In the genomic region with DNA sequence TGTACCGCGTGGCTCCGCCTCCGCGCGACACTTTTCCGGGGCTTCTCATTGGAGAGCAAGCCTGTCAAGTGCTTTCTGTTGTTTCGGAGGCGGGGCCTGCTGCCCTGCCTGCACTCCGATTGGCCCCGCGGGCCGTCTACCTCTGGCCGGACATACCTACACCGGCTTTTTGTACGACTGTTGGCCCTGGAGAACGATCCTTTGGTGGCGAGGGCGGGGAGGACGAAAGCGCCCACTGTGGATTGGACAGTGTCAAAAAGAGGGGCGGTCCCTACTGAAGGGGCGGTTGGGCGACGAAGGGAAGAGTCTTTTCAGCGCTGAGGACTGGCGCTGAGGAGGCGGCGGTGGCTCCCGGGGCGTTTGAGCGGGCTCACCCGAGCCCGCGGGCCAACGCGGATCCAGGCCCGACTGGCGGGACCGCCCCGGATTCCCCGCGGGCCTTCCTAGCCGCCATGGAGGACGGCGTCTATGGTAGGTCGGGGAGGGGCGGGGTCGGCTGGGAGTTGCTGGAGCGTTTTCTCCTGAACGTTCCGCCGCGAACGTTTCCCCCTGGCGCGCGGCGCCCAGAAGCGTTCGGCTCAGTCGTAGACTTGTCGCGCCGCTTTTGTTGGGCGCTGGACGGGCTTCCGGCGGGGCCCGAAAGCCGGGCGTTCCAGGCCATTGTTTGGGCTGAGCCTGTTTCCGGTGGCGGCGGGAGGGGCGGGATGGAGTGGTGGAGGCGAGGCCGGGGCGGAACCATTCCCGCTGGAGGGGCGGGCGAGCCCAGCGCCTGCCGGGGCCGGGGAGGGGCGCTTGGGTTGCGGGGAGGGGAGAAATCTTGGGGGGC, we compare ENCODE assay signal across 8 cellular contexts. TPM values are rescaled to one million over a fixed set of nuclear protein-coding genes. Genes with fewer than 3 reads are reported as not detected.
DNase-seq lines count a peak whose midpoint lies in the region; ATAC-seq lines count a peak whose summit lies in the region.

A gene with protein sequence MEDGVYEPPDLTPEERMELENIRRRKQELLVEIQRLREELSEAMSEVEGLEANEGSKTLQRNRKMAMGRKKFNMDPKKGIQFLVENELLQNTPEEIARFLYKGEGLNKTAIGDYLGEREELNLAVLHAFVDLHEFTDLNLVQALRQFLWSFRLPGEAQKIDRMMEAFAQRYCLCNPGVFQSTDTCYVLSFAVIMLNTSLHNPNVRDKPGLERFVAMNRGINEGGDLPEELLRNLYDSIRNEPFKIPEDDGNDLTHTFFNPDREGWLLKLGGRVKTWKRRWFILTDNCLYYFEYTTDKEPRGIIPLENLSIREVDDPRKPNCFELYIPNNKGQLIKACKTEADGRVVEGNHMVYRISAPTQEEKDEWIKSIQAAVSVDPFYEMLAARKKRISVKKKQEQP (plus strand): TSS at position 314 of the 826 bp plus-strand sequence. CDS start 139 bp downstream, at position 453.

- H3K4me1 ChIP-seq in CD8-positive, alpha-beta memory T cell (ENCODE audit: insufficient read depth, low read length), result peaks cover 17% of the 10 kb centered on the region
- H3K4me1 ChIP-seq in effector memory CD4-positive, alpha-beta T cell (ENCODE audit: control insufficient read depth, insufficient read depth, low read length, poor library complexity, severe bottlenecking), result peaks cover 13% of the 10 kb centered on the region

- peak within 1 kb of the TSS; percentile 78 to 97 (median 94) for H3K27ac Mint-ChIP-seq in CD8-positive, alpha-beta memory T cell
- peak within 1 kb of the TSS; percentile 82 for H3K27ac Mint-ChIP-seq in memory B cell

- POLR2A ChIA-PET in CD8-positive, alpha-beta memory T cell (lab: Charles Lee), result interaction anchor here (0.7 to 0.9 kb wide), 3 partner anchors 11 to 155 kb away, joined by 3 to 4 read pairs (median 3); no protein-coding TSS in a partner anchor

- H3K27ac ChIP-seq in CD8-positive, alpha-beta memory T cell (ENCODE audit: low read depth, low read length), result peak within 1 kb of the TSS; percentile 88
- H3K27ac ChIP-seq in effector memory CD4-positive, alpha-beta T cell (ENCODE audit: insufficient read depth, low read length, poor library complexity, severe bottlenecking), result peak within 1 kb of the TSS; percentile 86

- peak within 1 kb of the TSS; percentile 87 to 97 (median 94) for H3K4me3 Mint-ChIP-seq in CD8-positive, alpha-beta memory T cell
- peak within 1 kb of the TSS; percentile 89 for H3K4me3 Mint-ChIP-seq in memory B cell

- H3K36me3 ChIP-seq in CD8-positive, alpha-beta memory T cell (ENCODE audit: insufficient read depth, low read length), result peaks cover 16% of the 10 kb centered on the region
- peaks cover 38% of the 10 kb centered on the region for H3K36me3 ChIP-seq in effector memory CD4-positive, alpha-beta T cell (ENCODE audit: control insufficient read depth, insufficient read depth, low read length)

- H3K9me3 ChIP-seq in CD8-positive, alpha-beta memory T cell (ENCODE audit: low read length), result no peaks in the 10 kb centered on the region
- no peaks in the 10 kb centered on the region for H3K9me3 ChIP-seq in effector memory CD4-positive, alpha-beta T cell (ENCODE audit: control insufficient read depth, low read length)

- DNase-seq in CD8-positive, alpha-beta memory T cell, result peak; percentile 99 to 100 (median 100)
- DNase-seq in HT1080 (ENCODE audit: low read depth) (peak; percentile 100), NOMO-1 (lab: John Stamatoyannopoulos, UW; ENCODE audit: unreplicated experiment in 2 of 2) (peak; percentile 100), memory B cell (ENCODE audit: low spot score in 2 of 2) (peak; percentile 92 to 99)
- peak; percentile 99 for DNase-seq in activated CD8-positive, alpha-beta memory T cell treated with anti-CD3 and anti-CD28 coated beads for 4 hours (ENCODE audit: low read depth in 2 of 2)
- DNase-seq in effector memory CD4-positive, alpha-beta T cell, result peak; percentile 100
- peak; percentile 99 for DNase-seq in stimulated activated CD8-positive, alpha-beta memory T cell treated with anti-CD3 and anti-CD28 coated beads, Interleukin-12 subunit alpha, Interleukin-12 subunit beta, amount 100 ng/mL, for 4 hours (ENCODE audit: low read depth)

- H3K4me3 ChIP-seq in CD8-positive, alpha-beta memory T cell (ENCODE audit: low read length), result peak within 1 kb of the TSS; percentile 64
- peak within 1 kb of the TSS; percentile 94 for H3K4me3 ChIP-seq in effector memory CD4-positive, alpha-beta T cell (ENCODE audit: insufficient read depth, low read depth, low read length, poor library complexity, severe bottlenecking)

- CTCF ChIA-PET in CD8-positive, alpha-beta memory T cell (lab: Charles Lee), result interaction anchor here (1.2 to 1.7 kb wide), 2 partner anchors 11 to 20 kb away, joined by 4 to 5 read pairs; no protein-coding TSS in a partner anchor

- no peaks in the 10 kb centered on the region for H3K9me3 Mint-ChIP-seq in CD8-positive, alpha-beta memory T cell
- H3K9me3 Mint-ChIP-seq in memory B cell, result no peaks in the 10 kb centered on the region

- no peaks in the 10 kb centered on the region for H3K27me3 ChIP-seq in CD8-positive, alpha-beta memory T cell (ENCODE audit: insufficient read depth, low read length, poor library complexity, severe bottlenecking)
- H3K27me3 ChIP-seq in effector memory CD4-positive, alpha-beta T cell (replicated peaks; ENCODE audit: control insufficient read depth, insufficient read depth, low read length, poor library complexity, severe bottlenecking), result no peaks in the 10 kb centered on the region

- ATAC-seq in GM21367 (IDR thresholded peaks at IDR 0.05; ENCODE audit: unreplicated experiment), result peak; percentile 83
- peak; percentile 87 for ATAC-seq in memory B cell (ENCODE audit: low read depth)

- H3K27me3 Mint-ChIP-seq in CD8-positive, alpha-beta memory T cell, result no peaks in the 10 kb centered on the region
- H3K27me3 Mint-ChIP-seq in memory B cell, result no peaks in the 10 kb centered on the region

- H3K4me1 Mint-ChIP-seq in CD8-positive, alpha-beta memory T cell, result peaks cover 12 to 23% (median 23%) of the 10 kb centered on the region in 3 donors
- peaks cover 11% of the 10 kb centered on the region for H3K4me1 Mint-ChIP-seq in memory B cell

- H3K36me3 Mint-ChIP-seq in CD8-positive, alpha-beta memory T cell, result peaks cover 0 to 45% (median 3%) of the 10 kb centered on the region in 3 donors
- H3K36me3 Mint-ChIP-seq in memory B cell, result peaks cover 10% of the 10 kb centered on the region

RNA-seq across cellular contexts. Expression of the gene that starts here (rescaled TPM):
- total RNA-seq in CD8-positive, alpha-beta memory T cell, result 10 to 100 TPM; 30.7 to 33.3 TPM
- 34.8 TPM for polyA plus RNA-seq in CD8-positive, alpha-beta memory T cell
- total RNA-seq in HT1080 (2014; rRNA removed; shearing (Covaris generic)), result 38.1 and 44.3 TPM in 2 replicates
- polyA plus RNA-seq in HT1080 (2015; cell fraction: cytosol; rRNA removed), result 39.9 and 41.5 TPM in 2 replicates
- 131 and 138 TPM in 2 replicates for polyA plus RNA-seq in HT1080 (2015; cell fraction: nucleus; rRNA removed)

Comparison
In these comparisons a context has a peak if more than half of its experiments do, and no peak if none do; other contexts are left out.
1. Peak in every context shown above with its lines: DNase-seq, ATAC-seq, H3K4me3 ChIP-seq and H3K27ac ChIP-seq.